10 cellular contexts compared by ENCODE assay signal in genomic region chr10:27192284-27192683, GRCh38. TPM values are rescaled to one million over a fixed set of nuclear protein-coding genes. Genes with fewer than 3 reads are reported as not detected.
A peak's percentile ranks its signal among the peaks of the same experiment; 100 is the strongest.
DNase-seq lines count a peak whose midpoint lies in the region; ATAC-seq, FAIRE-seq and TF ChIP-seq lines count a peak whose summit lies in the region.
"Had no signal": no experiment of that assay in that cellular context is flagged by ENCODE, and none has a peak within 500 bp of the region (broad histone marks: within the 10 kb centered on the region; RNA-seq: fewer than 3 reads in every experiment).

No MANE protein-coding gene starts in this region.

- peak; percentile 29 to 47 for ATAC-seq in lower lobe of right lung
- ATAC-seq in GM18498 (IDR thresholded peaks at IDR 0.05; ENCODE audit: unreplicated experiment): no peak

- no peaks in the 10 kb centered on the region for H3K27me3 ChIP-seq in bronchial epithelial cell (ENCODE audit: control insufficient read depth, insufficient read depth, low read length)
- no peaks in the 10 kb centered on the region for H3K27me3 ChIP-seq in lower lobe of right lung (ENCODE audit: low read depth)
- H3K27me3 ChIP-seq: dorsolateral prefrontal cortex had no signal

- no peak overlapping the region for H3K4me3 ChIP-seq in AG10803 (ENCODE audit: low read length)
- H3K4me3 ChIP-seq in bronchial epithelial cell (ENCODE audit: low read depth, low read length): no peak overlapping the region
- H3K4me3 ChIP-seq in lower lobe of right lung: no peak overlapping the region
- H3K4me3 ChIP-seq: dorsolateral prefrontal cortex had no signal

- H3K4me1 ChIP-seq in lower lobe of right lung: no peaks in the 10 kb centered on the region

- intact Hi-C loops in lower lobe of right lung (cut with DNase I): no loop called here

- no peak overlapping the region for H3K27ac Mint-ChIP-seq in mesothelial cell of epicardium

- TF ChIP-seq CTCF in AG10803 (conservative IDR thresholded peaks at IDR 0.05; ENCODE audit: low read length) (no peak), bronchial epithelial cell (IDR thresholded peaks at IDR 0.05; ENCODE audit: insufficient read depth, low read length, severe bottlenecking) (no peak), lower lobe of right lung (IDR thresholded peaks at IDR 0.05) (no peak), mesothelial cell of epicardium (IDR thresholded peaks at IDR 0.05; ENCODE audit: unreplicated experiment) (no peak)

- no peak overlapping the region for H3K27ac ChIP-seq in lower lobe of right lung

- peaks cover 3% of the 10 kb centered on the region for H3K36me3 Mint-ChIP-seq in mesothelial cell of epicardium

- H3K27me3 Mint-ChIP-seq in mesothelial cell of epicardium (ENCODE audit: low read depth): no peaks in the 10 kb centered on the region

- H3K4me1 Mint-ChIP-seq in mesothelial cell of epicardium: no peaks in the 10 kb centered on the region

- H3K36me3 ChIP-seq in bronchial epithelial cell (ENCODE audit: control insufficient read depth, insufficient read depth, low read length) (no peaks in the 10 kb centered on the region), lower lobe of right lung (peaks cover 35% of the 10 kb centered on the region)

- no peak for TF ChIP-seq POLR2A in GM12891 (IDR thresholded peaks at IDR 0.05; ENCODE audit: low read depth, low read length)

- H3K4me3 Mint-ChIP-seq in mesothelial cell of epicardium: no peak overlapping the region

- FAIRE-seq in bronchial epithelial cell (lab: Jason Lieb, UNC) (no peak), GM12891 (lab: Jason Lieb, UNC) (no peak)

- H3K9me3 Mint-ChIP-seq in mesothelial cell of epicardium: no peaks in the 10 kb centered on the region

- no peaks in the 10 kb centered on the region for H3K9me3 ChIP-seq in lower lobe of right lung

- peak; percentile 86 for DNase-seq in AG10803 (ENCODE audit: low read depth)
- peak; percentile 98 for DNase-seq in LHCN-M2 (ENCODE audit: low read depth)
- peak; percentile 65 for DNase-seq in bronchial epithelial cell (ENCODE audit: low read depth)
- no peak for DNase-seq in lower lobe of right lung
- DNase-seq in GM12891 (ENCODE audit: insufficient read length, low spot score): no peak
- DNase-seq in mesothelial cell of epicardium (ENCODE audit: low spot score in 2 of 2, unreplicated experiment in 2 of 2): no peak
- no peak for DNase-seq in NK-92 treated with Interleukin-12 subunit alpha and Interleukin-12 subunit beta, amount 100 ng/mL, for 24 hours (lab: John Stamatoyannopoulos, UW)
- DNase-seq: DMS79 treated with DMSO at 0.1 percent for 48 hours had no signal

TF ChIP-seq in GM12891, 5 proteins besides CTCF, POLR2A, EP300 and RAD21:
- TF ChIP-seq POLR2AphosphoS5 (IDR thresholded peaks at IDR 0.05; ENCODE audit: low read depth, low read length) (no peak), SPI1 (IDR thresholded peaks at IDR 0.05; ENCODE audit: low read depth, low read length) (no peak), PAX5 (IDR thresholded peaks at IDR 0.05; ENCODE audit: insufficient read depth, low read length, severe bottlenecking) (no peak), TAF1 (IDR thresholded peaks at IDR 0.05; ENCODE audit: low read depth, low read length) (no peak), POU2F2 (IDR thresholded peaks at IDR 0.05; ENCODE audit: low read depth, low read length) (no peak)

RNA-seq across cellular contexts. Expression of gene MASTL, which starts 37.1 kb away (rescaled TPM):
- 39.6 and 43.1 TPM in 2 replicates for total RNA-seq in LHCN-M2 (2014; rRNA removed)
- 8.0 TPM for polyA plus RNA-seq in LHCN-M2 (2012)
- total RNA-seq in bronchial epithelial cell: 9.5 and 10.0 TPM in 2 replicates
- total RNA-seq in lower lobe of right lung: 7.8 TPM
- polyA plus RNA-seq in GM12891 (2012; ENCODE audit: low read depth, missing spikeins): 7.3 TPM
- 11.8 to 12.5 TPM (median 11.8 TPM) in 3 replicates for total RNA-seq in mesothelial cell of epicardium

RNA-seq across cellular contexts. Expression of gene YME1L1, which starts 38.1 kb away (rescaled TPM):
- 117 and 119 TPM in 2 replicates for total RNA-seq in LHCN-M2 (2014; rRNA removed)
- 54.1 TPM for polyA plus RNA-seq in LHCN-M2 (2012)
- 116 and 154 TPM in 2 replicates for total RNA-seq in bronchial epithelial cell
- 78.7 TPM for total RNA-seq in lower lobe of right lung
- polyA plus RNA-seq in GM12891 (2012; ENCODE audit: low read depth, missing spikeins): 54.2 TPM
- total RNA-seq in mesothelial cell of epicardium: 103 to 114 TPM (median 113 TPM) in 3 replicates

RNA-seq across cellular contexts. Expression of gene ACBD5, which starts 48.3 kb away (rescaled TPM):
- 35.3 and 42.3 TPM in 2 replicates for total RNA-seq in LHCN-M2 (2014; rRNA removed)
- polyA plus RNA-seq in LHCN-M2 (2012): 12.0 TPM
- 18.2 and 23.9 TPM in 2 replicates for total RNA-seq in bronchial epithelial cell
- 27.9 TPM for total RNA-seq in lower lobe of right lung
- 6.9 TPM for polyA plus RNA-seq in GM12891 (2012; ENCODE audit: low read depth, missing spikeins)
- 21.2 to 23.3 TPM (median 23.1 TPM) in 3 replicates for total RNA-seq in mesothelial cell of epicardium

Comparison
In these comparisons a context has a peak if more than half of its experiments do, and no peak if none do; other contexts are left out.
1. DNase-seq: peak in AG10803 (single experiment), LHCN-M2 (single experiment) and bronchial epithelial cell (single experiment); none in lower lobe of right lung (single experiment), GM12891 (single experiment), mesothelial cell of epicardium (0 of 2) and NK-92 treated with Interleukin-12 subunit alpha and Interleukin-12 subunit beta, amount 100 ng/mL, for 24 hours (single experiment).